ENCODE assay signal across 8 cellular contexts in genomic region chr6:134437376-134437775, GRCh38.
DNase-seq lines count a peak whose midpoint lies in the region; ATAC-seq and TF ChIP-seq lines count a peak whose summit lies in the region.

No MANE protein-coding gene starts in this region.

- DNase-seq in RWPE2 (ENCODE audit: low spot score), result no peak
- DNase-seq in chondrocyte (ENCODE audit: low spot score), result no peak
- peak; percentile 41 for DNase-seq in stimulated activated CD4-positive, alpha-beta T cell treated with anti-CD3 and anti-CD28 coated beads, Interleukin-15, amount 100 ng/mL, for 24 hours
- DNase-seq in ureter (ENCODE audit: low spot score), result no peak

- H3K4me1 Mint-ChIP-seq in chondrocyte (ENCODE audit: low read depth), result peaks cover 25% of the 10 kb centered on the region

- H3K79me2 ChIP-seq in ACC112 (ENCODE audit: control insufficient read depth, insufficient read depth, low read length, unreplicated experiment), result no peaks in the 10 kb centered on the region

- no peak overlapping the region for H3K4me3 Mint-ChIP-seq in chondrocyte (ENCODE audit: unreplicated experiment)

- H3K27me3 ChIP-seq in ACC112 (ENCODE audit: insufficient read depth, low read length) (no peaks in the 10 kb centered on the region), RWPE2 (ENCODE audit: insufficient read depth, poor library complexity, severe bottlenecking) (no peaks in the 10 kb centered on the region)

- peak overlapping the region; percentile 81 for H3K27ac Mint-ChIP-seq in chondrocyte (ENCODE audit: unreplicated experiment)

- H3K27ac ChIP-seq in ACC112 (ENCODE audit: low read depth, low read length) (peak overlapping the region; percentile 95), RWPE2 (ENCODE audit: poor library complexity, severe bottlenecking) (peak overlapping the region; percentile 78)

- no peaks in the 10 kb centered on the region for H3K27me3 Mint-ChIP-seq in chondrocyte (ENCODE audit: low read depth)

- peak overlapping the region; percentile 43; the same call in 1 of the 2 replicates for H3K4me3 ChIP-seq in ACC112 (ENCODE audit: low read depth, low read length)
- no peak overlapping the region for H3K4me3 ChIP-seq in RWPE2 (ENCODE audit: severe bottlenecking)

- no peak overlapping the region for H2AFZ ChIP-seq in ACC112 (ENCODE audit: low read length, unreplicated experiment)

- TF ChIP-seq CTCF in RWPE2 (IDR thresholded peaks at IDR 0.05; ENCODE audit: poor library complexity, severe bottlenecking) (peak; percentile 25), chondrocyte (IDR thresholded peaks at IDR 0.05) (no peak)

- H3K4me1 ChIP-seq in ACC112 (ENCODE audit: control insufficient read depth, insufficient read depth, low read length, unreplicated experiment), result peaks cover 17% of the 10 kb centered on the region
- peaks cover 18% of the 10 kb centered on the region for H3K4me1 ChIP-seq in RWPE2 (ENCODE audit: insufficient read depth, poor library complexity, severe bottlenecking)

- peak; percentile 62 for ATAC-seq in GM21717 (IDR thresholded peaks at IDR 0.05; ENCODE audit: unreplicated experiment)
- no peak for ATAC-seq in RWPE2 (ENCODE audit: low read depth)
- ATAC-seq in HG03342 (IDR thresholded peaks at IDR 0.05; ENCODE audit: unreplicated experiment), result no peak
- ATAC-seq in GM19452 (IDR thresholded peaks at IDR 0.05; ENCODE audit: unreplicated experiment), result no peak

- H3K36me3 ChIP-seq in ACC112 (ENCODE audit: insufficient read depth, low read length), result no peaks in the 10 kb centered on the region
- H3K36me3 ChIP-seq in RWPE2 (ENCODE audit: low read depth), result no peaks in the 10 kb centered on the region

- H3K9me3 Mint-ChIP-seq in chondrocyte (ENCODE audit: low read depth), result no peaks in the 10 kb centered on the region

- H3K9me3 ChIP-seq in RWPE2 (ENCODE audit: severe bottlenecking), result no peaks in the 10 kb centered on the region

- H3K36me3 Mint-ChIP-seq in chondrocyte (ENCODE audit: low read depth), result no peaks in the 10 kb centered on the region
